ENCODE assay signal across 1 cellular context in the genomic region with DNA sequence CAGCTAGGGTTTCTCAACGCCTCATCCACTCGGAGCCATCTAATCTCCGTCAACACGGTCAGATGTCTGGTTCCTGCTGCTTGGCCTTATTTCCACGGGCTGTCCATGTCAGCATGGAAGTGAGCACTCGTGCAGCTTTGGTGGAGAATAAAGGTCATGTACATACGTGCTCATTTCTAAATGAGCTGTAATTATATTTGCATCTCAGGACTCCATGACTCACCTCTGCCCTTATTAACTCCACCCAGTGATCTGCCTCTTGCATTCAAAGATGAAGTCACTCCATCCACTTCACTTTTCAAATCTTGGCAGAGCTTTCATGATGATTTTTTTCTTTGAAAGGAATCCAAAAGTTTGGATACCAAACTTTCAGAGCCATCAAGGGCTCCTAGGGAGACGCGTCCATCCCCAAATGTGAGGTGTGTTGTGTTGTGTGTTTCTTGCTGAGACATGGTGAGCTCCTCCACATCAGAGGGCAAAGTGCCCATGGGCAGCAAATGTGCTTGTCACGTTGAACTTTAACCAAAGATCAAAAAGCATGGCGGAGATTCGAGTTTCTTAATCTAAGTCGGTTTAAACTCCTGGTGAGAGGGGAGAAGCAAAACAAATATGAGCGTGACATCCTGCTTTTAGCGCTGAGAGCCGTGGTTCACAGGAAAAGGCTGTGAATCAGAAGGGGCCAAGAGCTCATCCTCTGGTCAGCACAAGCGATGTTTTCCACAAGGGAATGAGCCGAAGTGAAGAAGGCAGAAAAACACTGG.
TF ChIP-seq lines count a peak whose summit lies in the region.

No MANE protein-coding gene starts in this region.

TF ChIP-seq in HepG2, 621 proteins besides CTCF, POLR2A, EP300 and RAD21 (continued from another document and continues in another):
- TF ChIP-seq, protein P1, sequence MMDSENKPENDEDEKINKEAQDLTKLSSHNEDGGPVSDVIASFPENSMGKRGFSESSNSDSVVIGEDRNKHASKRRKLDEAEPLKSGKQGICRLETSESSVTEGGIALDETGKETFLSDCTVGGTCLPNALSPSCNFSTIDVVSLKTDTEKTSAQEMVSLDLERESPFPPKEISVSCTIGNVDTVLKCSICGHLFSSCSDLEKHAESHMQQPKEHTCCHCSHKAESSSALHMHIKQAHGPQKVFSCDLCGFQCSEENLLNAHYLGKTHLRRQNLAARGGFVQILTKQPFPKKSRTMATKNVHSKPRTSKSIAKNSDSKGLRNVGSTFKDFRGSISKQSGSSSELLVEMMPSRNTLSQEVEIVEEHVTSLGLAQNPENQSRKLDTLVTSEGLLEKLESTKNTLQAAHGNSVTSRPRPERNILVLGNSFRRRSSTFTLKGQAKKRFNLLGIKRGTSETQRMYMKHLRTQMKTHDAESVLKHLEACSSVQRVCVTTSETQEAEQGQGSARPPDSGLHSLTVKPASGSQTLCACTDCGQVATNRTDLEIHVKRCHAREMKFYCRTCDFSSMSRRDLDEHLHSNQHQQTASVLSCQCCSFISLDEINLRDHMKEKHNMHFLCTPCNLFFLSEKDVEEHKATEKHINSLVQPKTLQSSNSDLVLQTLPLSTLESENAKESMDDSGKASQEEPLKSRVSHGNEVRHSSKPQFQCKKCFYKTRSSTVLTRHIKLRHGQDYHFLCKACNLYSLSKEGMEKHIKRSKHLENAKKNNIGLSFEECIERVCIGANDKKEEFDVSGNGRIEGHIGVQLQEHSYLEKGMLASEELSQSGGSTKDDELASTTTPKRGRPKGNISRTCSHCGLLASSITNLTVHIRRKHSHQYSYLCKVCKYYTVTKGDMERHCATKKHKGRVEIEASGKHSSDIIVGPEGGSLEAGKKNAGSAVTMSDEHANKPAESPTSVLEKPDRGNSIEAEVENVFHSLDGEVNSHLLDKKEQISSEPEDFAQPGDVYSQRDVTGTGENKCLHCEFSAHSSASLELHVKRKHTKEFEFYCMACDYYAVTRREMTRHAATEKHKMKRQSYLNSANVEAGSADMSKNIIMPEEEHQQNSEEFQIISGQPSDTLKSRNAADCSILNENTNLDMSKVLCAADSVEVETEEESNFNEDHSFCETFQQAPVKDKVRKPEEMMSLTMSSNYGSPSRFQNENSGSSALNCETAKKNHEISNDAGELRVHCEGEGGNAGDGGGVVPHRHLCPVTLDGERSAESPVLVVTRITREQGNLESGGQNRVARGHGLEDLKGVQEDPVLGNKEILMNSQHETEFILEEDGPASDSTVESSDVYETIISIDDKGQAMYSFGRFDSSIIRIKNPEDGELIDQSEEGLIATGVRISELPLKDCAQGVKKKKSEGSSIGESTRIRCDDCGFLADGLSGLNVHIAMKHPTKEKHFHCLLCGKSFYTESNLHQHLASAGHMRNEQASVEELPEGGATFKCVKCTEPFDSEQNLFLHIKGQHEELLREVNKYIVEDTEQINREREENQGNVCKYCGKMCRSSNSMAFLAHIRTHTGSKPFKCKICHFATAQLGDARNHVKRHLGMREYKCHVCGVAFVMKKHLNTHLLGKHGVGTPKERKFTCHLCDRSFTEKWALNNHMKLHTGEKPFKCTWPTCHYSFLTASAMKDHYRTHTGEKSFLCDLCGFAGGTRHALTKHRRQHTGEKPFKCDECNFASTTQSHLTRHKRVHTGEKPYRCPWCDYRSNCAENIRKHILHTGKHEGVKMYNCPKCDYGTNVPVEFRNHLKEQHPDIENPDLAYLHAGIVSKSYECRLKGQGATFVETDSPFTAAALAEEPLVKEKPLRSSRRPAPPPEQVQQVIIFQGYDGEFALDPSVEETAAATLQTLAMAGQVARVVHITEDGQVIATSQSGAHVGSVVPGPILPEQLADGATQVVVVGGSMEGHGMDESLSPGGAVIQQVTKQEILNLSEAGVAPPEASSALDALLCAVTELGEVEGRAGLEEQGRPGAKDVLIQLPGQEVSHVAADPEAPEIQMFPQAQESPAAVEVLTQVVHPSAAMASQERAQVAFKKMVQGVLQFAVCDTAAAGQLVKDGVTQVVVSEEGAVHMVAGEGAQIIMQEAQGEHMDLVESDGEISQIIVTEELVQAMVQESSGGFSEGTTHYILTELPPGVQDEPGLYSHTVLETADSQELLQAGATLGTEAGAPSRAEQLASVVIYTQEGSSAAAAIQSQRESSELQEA (CRISPR knock-in tag; IDR thresholded peaks at IDR 0.05; ENCODE audit: not compliant biosample characterization), result no peak
- TF ChIP-seq HOXA3 (CRISPR knock-in tag; IDR thresholded peaks at IDR 0.05) (peak; percentile 80), GTF3A (CRISPR knock-in tag; conservative IDR thresholded peaks at IDR 0.05) (no peak), RFX3 (CRISPR knock-in tag; IDR thresholded peaks at IDR 0.05) (no peak), RNF2 (conservative IDR thresholded peaks at IDR 0.05; ENCODE audit: low read depth) (no peak), ZNF33B (CRISPR knock-in tag; IDR thresholded peaks at IDR 0.05) (no peak), SYNCRIP (IDR thresholded peaks at IDR 0.05; ENCODE audit: insufficient read depth, low read depth, low read length) (no peak), ZNF891 (CRISPR knock-in tag; IDR thresholded peaks at IDR 0.05) (no peak), ZNF251 (CRISPR knock-in tag; IDR thresholded peaks at IDR 0.05) (no peak), ZFY (CRISPR knock-in tag; IDR thresholded peaks at IDR 0.05) (peak; percentile 28; the same call in 1 of the 2 replicates), ZNF160 (CRISPR knock-in tag; IDR thresholded peaks at IDR 0.05) (no peak), ZNF263 (CRISPR knock-in tag; IDR thresholded peaks at IDR 0.05) (0 out of 2 replicates have a peak, but pooled peaks have one; percentile 29), ZNF670 (CRISPR knock-in tag; IDR thresholded peaks at IDR 0.05; ENCODE audit: borderline replicate concordance) (no peak), JDP2 (CRISPR knock-in tag; IDR thresholded peaks at IDR 0.05; ENCODE audit: borderline replicate concordance) (no peak)
- TF ChIP-seq, protein P2, sequence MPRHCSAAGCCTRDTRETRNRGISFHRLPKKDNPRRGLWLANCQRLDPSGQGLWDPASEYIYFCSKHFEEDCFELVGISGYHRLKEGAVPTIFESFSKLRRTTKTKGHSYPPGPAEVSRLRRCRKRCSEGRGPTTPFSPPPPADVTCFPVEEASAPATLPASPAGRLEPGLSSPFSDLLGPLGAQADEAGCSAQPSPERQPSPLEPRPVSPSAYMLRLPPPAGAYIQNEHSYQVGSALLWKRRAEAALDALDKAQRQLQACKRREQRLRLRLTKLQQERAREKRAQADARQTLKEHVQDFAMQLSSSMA (CRISPR knock-in tag; IDR thresholded peaks at IDR 0.05), result no peak
- TF ChIP-seq, protein P3, sequence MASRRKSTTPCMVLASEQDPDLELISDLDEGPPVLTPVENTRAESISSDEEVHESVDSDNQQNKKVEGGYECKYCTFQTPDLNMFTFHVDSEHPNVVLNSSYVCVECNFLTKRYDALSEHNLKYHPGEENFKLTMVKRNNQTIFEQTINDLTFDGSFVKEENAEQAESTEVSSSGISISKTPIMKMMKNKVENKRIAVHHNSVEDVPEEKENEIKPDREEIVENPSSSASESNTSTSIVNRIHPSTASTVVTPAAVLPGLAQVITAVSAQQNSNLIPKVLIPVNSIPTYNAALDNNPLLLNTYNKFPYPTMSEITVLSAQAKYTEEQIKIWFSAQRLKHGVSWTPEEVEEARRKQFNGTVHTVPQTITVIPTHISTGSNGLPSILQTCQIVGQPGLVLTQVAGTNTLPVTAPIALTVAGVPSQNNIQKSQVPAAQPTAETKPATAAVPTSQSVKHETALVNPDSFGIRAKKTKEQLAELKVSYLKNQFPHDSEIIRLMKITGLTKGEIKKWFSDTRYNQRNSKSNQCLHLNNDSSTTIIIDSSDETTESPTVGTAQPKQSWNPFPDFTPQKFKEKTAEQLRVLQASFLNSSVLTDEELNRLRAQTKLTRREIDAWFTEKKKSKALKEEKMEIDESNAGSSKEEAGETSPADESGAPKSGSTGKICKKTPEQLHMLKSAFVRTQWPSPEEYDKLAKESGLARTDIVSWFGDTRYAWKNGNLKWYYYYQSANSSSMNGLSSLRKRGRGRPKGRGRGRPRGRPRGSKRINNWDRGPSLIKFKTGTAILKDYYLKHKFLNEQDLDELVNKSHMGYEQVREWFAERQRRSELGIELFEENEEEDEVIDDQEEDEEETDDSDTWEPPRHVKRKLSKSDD (CRISPR knock-in tag; IDR thresholded peaks at IDR 0.05; ENCODE audit: low read depth), result no peak
- TF ChIP-seq, protein P4, sequence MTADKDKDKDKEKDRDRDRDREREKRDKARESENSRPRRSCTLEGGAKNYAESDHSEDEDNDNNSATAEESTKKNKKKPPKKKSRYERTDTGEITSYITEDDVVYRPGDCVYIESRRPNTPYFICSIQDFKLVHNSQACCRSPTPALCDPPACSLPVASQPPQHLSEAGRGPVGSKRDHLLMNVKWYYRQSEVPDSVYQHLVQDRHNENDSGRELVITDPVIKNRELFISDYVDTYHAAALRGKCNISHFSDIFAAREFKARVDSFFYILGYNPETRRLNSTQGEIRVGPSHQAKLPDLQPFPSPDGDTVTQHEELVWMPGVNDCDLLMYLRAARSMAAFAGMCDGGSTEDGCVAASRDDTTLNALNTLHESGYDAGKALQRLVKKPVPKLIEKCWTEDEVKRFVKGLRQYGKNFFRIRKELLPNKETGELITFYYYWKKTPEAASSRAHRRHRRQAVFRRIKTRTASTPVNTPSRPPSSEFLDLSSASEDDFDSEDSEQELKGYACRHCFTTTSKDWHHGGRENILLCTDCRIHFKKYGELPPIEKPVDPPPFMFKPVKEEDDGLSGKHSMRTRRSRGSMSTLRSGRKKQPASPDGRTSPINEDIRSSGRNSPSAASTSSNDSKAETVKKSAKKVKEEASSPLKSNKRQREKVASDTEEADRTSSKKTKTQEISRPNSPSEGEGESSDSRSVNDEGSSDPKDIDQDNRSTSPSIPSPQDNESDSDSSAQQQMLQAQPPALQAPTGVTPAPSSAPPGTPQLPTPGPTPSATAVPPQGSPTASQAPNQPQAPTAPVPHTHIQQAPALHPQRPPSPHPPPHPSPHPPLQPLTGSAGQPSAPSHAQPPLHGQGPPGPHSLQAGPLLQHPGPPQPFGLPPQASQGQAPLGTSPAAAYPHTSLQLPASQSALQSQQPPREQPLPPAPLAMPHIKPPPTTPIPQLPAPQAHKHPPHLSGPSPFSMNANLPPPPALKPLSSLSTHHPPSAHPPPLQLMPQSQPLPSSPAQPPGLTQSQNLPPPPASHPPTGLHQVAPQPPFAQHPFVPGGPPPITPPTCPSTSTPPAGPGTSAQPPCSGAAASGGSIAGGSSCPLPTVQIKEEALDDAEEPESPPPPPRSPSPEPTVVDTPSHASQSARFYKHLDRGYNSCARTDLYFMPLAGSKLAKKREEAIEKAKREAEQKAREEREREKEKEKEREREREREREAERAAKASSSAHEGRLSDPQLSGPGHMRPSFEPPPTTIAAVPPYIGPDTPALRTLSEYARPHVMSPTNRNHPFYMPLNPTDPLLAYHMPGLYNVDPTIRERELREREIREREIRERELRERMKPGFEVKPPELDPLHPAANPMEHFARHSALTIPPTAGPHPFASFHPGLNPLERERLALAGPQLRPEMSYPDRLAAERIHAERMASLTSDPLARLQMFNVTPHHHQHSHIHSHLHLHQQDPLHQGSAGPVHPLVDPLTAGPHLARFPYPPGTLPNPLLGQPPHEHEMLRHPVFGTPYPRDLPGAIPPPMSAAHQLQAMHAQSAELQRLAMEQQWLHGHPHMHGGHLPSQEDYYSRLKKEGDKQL (CRISPR knock-in tag; IDR thresholded peaks at IDR 0.05; ENCODE audit: low read depth), result 0 out of 2 replicates have a peak, but pooled peaks have one; percentile 42
- TF ChIP-seq, protein P5, sequence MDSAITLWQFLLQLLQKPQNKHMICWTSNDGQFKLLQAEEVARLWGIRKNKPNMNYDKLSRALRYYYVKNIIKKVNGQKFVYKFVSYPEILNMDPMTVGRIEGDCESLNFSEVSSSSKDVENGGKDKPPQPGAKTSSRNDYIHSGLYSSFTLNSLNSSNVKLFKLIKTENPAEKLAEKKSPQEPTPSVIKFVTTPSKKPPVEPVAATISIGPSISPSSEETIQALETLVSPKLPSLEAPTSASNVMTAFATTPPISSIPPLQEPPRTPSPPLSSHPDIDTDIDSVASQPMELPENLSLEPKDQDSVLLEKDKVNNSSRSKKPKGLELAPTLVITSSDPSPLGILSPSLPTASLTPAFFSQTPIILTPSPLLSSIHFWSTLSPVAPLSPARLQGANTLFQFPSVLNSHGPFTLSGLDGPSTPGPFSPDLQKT (CRISPR knock-in tag; IDR thresholded peaks at IDR 0.05; ENCODE audit: borderline replicate concordance), result no peak
- TF ChIP-seq, protein P6, sequence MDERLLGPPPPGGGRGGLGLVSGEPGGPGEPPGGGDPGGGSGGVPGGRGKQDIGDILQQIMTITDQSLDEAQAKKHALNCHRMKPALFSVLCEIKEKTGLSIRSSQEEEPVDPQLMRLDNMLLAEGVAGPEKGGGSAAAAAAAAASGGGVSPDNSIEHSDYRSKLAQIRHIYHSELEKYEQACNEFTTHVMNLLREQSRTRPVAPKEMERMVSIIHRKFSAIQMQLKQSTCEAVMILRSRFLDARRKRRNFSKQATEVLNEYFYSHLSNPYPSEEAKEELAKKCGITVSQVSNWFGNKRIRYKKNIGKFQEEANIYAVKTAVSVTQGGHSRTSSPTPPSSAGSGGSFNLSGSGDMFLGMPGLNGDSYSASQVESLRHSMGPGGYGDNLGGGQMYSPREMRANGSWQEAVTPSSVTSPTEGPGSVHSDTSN (CRISPR knock-in tag; IDR thresholded peaks at IDR 0.05), result no peak
